ENCODE assay signal across 9 cellular contexts in the genomic region with DNA sequence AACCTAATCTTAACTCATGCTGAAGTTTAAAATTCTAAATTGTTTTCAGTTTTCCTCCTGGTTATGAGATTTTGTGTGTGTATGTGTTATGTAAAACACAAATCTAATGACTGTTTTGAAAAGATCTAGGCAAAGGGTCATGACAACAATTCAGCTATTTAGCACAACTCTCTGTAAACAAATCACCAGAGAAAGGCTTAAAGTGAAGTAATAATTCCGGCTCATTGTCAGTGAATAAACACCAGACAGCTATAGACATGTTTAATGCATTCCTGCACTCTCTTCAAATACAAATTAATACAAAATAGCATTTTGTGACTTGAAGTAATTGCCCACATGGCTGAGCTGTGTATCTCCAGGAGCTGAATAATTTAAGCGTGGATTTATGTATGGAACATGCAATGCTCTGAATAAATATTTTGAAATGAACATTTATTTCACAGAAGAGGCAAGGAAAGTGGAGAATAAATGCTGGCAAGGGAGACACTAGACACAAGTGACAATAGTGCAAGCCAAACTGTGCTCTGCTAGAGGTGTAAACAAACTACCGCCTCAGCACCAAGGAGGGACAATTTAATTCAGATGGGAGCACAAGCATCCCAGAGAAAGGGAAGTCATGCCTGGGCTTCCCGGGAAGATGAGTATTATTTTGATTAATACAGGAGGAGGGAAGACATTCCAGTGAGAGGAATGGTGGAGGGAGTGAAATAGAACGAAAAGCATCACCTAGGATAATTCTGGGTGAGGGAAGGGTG.
DNase-seq lines count a peak whose midpoint lies in the region; ATAC-seq and TF ChIP-seq lines count a peak whose summit lies in the region.
"Had no signal": no experiment of that assay in that cellular context is flagged by ENCODE, and none has a peak within 500 bp of the region (broad histone marks: within the 10 kb centered on the region; RNA-seq: fewer than 3 reads in every experiment).

No MANE protein-coding gene starts in this region.

- H3K9me3 ChIP-seq in cardiac muscle cell (ENCODE audit: low read depth), result no peaks in the 10 kb centered on the region
- H3K9me3 ChIP-seq in gastrocnemius medialis, result no peaks in the 10 kb centered on the region

- POLR2A ChIA-PET in WTC11 (lab: Charles Lee), result no interaction called here

- intact Hi-C loops in gastrocnemius medialis (cut with DNase I; ENCODE audit: low total_unique reads), result loop anchor here (2.0 to 10.0 kb wide), 3 partner anchors 23 to 527 kb away; partner anchors contain the start of gene XPO1

- TF ChIP-seq POLR2A in gastrocnemius medialis (IDR thresholded peaks at IDR 0.05), result no peak

- H3K27ac ChIP-seq in cardiac muscle cell (peak overlapping the region; percentile 57), gastrocnemius medialis (peak overlapping the region; percentile 85 to 88 (median 86))

- peaks cover 17% of the 10 kb centered on the region for H3K4me1 Mint-ChIP-seq in WTC11

- H3K27me3 Mint-ChIP-seq in WTC11 (ENCODE audit: low read depth), result no peaks in the 10 kb centered on the region; the same call in 1 of the 2 replicates

- no peak for TF ChIP-seq CTCF in WTC11 (IDR thresholded peaks at IDR 0.05)
- no peak for TF ChIP-seq CTCF in cardiac muscle cell (IDR thresholded peaks at IDR 0.05; ENCODE audit: low read depth, low read length)
- TF ChIP-seq CTCF in gastrocnemius medialis (IDR thresholded peaks at IDR 0.05 in 4 of 5, conservative IDR thresholded peaks at IDR 0.05 in 1 of 5), result no peak

- in situ Hi-C loops in gastrocnemius medialis (cut with MboI; ENCODE audit: low sequenced_read_pairs in 4 of 4), result loop anchor here in 1 of 4 donors (25.0 kb wide), 1 partner anchor 91 kb away; no protein-coding TSS in a partner anchor

- no peak overlapping the region for H3K4me3 Mint-ChIP-seq in WTC11

- DNase-seq in WTC11 (ENCODE audit: low spot score) (no peak), cardiac muscle cell (ENCODE audit: low read depth in 1 of 2, low spot score in 1 of 2) (no peak), gastrocnemius medialis (no peak), COR-L47 (lab: John Stamatoyannopoulos, UW) (no peak), NCI-H69 (lab: John Stamatoyannopoulos, UW) (no peak)
- DNase-seq: NCI-H524 had no signal

- peak overlapping the region; percentile 36; the same call in 1 of the 2 replicates for H3K27ac Mint-ChIP-seq in WTC11

- H3K27me3 ChIP-seq in cardiac muscle cell (no peaks in the 10 kb centered on the region), gastrocnemius medialis (no peaks in the 10 kb centered on the region)

- H3K36me3 ChIP-seq in cardiac muscle cell, result no peaks in the 10 kb centered on the region
- H3K36me3 ChIP-seq in gastrocnemius medialis, result no peaks in the 10 kb centered on the region

- peaks cover 27% of the 10 kb centered on the region for H3K9me3 Mint-ChIP-seq in WTC11

- no peak overlapping the region for H3K4me3 ChIP-seq in cardiac muscle cell
- H3K4me3 ChIP-seq in gastrocnemius medialis, result peak overlapping the region; percentile 24 to 51 (median 38)

- H3K36me3 Mint-ChIP-seq in WTC11, result peaks cover 19% of the 10 kb centered on the region

- H3K4me1 ChIP-seq in cardiac muscle cell (ENCODE audit: low read depth) (peaks cover 12% of the 10 kb centered on the region), gastrocnemius medialis (peaks cover 17 to 19% of the 10 kb centered on the region in 2 donors)

- peak; percentile 3 for ATAC-seq in GM21825 (IDR thresholded peaks at IDR 0.05; ENCODE audit: unreplicated experiment)
- no peak for ATAC-seq in WTC11
- ATAC-seq in gastrocnemius medialis, result peak; percentile 45 to 62
- no peak for ATAC-seq in HG03097 (IDR thresholded peaks at IDR 0.05; ENCODE audit: low FRiP score, unreplicated experiment)
- no peak for ATAC-seq in GM19351 (IDR thresholded peaks at IDR 0.05; ENCODE audit: unreplicated experiment)

- CTCF ChIA-PET in WTC11 (lab: Charles Lee), result interaction anchor here (0.9 to 2.2 kb wide), 2 partner anchors 13 to 17 kb away, joined by 3 to 8 read pairs; no protein-coding TSS in a partner anchor

TF ChIP-seq in WTC11, 78 proteins besides CTCF, POLR2A, EP300 and RAD21:
- TF ChIP-seq E2F1 (CRISPR knock-in tag; IDR thresholded peaks at IDR 0.05), result no peak
- peak; percentile 22; the same call in 1 of the 2 replicates for TF ChIP-seq GABPB1 (CRISPR knock-in tag; IDR thresholded peaks at IDR 0.05)
TF ChIP-seq in WTC11: peak in this region for 1.

Comparison
In these comparisons a context has a peak if more than half of its experiments do, and no peak if none do; other contexts are left out.
1. ATAC-seq: peak in GM21825 (single experiment) and gastrocnemius medialis (2 of 2); none in WTC11 (single experiment), HG03097 (single experiment) and GM19351 (single experiment).